In the genomic region with DNA sequence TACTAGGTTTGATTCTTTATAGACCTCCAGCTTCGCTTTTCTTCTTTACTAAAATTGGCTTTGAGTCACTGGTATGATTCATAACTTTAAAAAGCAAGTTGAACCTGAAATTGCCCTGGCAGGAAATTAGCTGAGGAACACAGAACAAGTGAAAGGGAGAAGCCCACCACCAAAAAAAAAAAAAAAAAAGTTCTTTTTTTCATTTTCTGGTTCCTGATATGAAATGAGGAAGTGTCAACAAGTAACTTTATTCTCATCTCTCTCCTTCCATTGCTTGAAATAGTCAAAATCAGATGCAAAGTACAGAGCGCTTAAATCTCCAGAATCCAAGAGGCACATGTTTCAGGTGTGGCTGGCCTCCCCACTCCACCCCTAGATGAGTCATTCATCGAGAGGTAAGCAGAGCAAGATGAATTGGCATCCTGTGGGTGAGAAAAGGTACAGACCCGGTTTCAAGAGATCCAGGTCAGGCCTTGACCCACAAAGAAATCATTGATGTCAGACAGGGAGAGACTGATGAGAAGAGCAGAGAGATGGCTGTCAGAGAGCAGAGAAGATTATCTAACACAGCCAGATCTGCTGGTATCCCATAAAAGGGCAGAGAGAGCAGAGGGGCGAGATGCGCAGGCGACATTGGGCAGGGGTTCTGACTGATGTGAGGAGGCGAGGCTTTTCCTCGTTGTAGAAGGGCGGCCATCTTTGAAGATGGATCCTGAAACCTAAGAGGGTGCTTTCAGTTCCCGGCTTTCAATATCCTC, we compare ENCODE assay signal across 10 cellular contexts. TPM values are rescaled to one million over a fixed set of nuclear protein-coding genes. Genes with fewer than 3 reads are reported as not detected.
A peak's percentile ranks its signal among the peaks of the same experiment; 100 is the strongest.
DNase-seq lines count a peak whose midpoint lies in the region; ATAC-seq, FAIRE-seq and TF ChIP-seq lines count a peak whose summit lies in the region.
"Had no signal": no experiment of that assay in that cellular context is flagged by ENCODE, and none has a peak within 500 bp of the region (broad histone marks: within the 10 kb centered on the region; RNA-seq: fewer than 3 reads in every experiment).

No MANE protein-coding gene starts in this region.

- H4K8ac ChIP-seq in H1 (ENCODE audit: extremely low read depth, insufficient read depth, low read length): no peak overlapping the region

- H3K9me2 ChIP-seq in Karpas-422 (replicated peaks; ENCODE audit: insufficient read depth, low read length): no peaks in the 10 kb centered on the region

- no peaks in the 10 kb centered on the region for H4K20me1 ChIP-seq in Karpas-422 (ENCODE audit: insufficient read depth, low read depth, low read length)
- H4K20me1 ChIP-seq in H1 (replicated peaks in 1 of 2; ENCODE audit: control insufficient read depth in 1 of 2, insufficient read depth in 2 of 2, low read length in 2 of 2): no peaks in the 10 kb centered on the region

- H4K91ac ChIP-seq in H1 (replicated peaks; ENCODE audit: insufficient read length, low read length): no peak overlapping the region

- no peak overlapping the region for H2BK20ac ChIP-seq in H1 (ENCODE audit: low read length)

- H3K27me3 ChIP-seq in Karpas-422 (ENCODE audit: low read length) (no peaks in the 10 kb centered on the region), H1 (replicated peaks in 1 of 4; ENCODE audit: control insufficient read depth in 3 of 4, extremely low read depth in 1 of 4, insufficient read depth in 3 of 4, low read length in 3 of 4) (no peaks in the 10 kb centered on the region)

- no peak for TF ChIP-seq CTCF in H1 (IDR thresholded peaks at IDR 0.05; ENCODE audit: control extremely low read depth in 1 of 3, insufficient read depth in 1 of 3, low read depth in 1 of 3, low read length in 3 of 3)

- TF ChIP-seq RAD21 in H1 (IDR thresholded peaks at IDR 0.05 in 1 of 2, conservative IDR thresholded peaks at IDR 0.05 in 1 of 2; ENCODE audit: low read depth in 2 of 2, low read length in 2 of 2): no peak

- no peak overlapping the region for H2BK120ac ChIP-seq in H1 (replicated peaks; ENCODE audit: low read depth, low read length)

- H2BK12ac ChIP-seq in H1 (ENCODE audit: low read depth, low read length): no peak overlapping the region

- no peak overlapping the region for H3K4ac ChIP-seq in H1 (replicated peaks; ENCODE audit: insufficient read length, low read depth, low read length)

- H3K36me3 ChIP-seq in Karpas-422 (ENCODE audit: insufficient read depth, low read length) (no peaks in the 10 kb centered on the region), H1 (ENCODE audit: control insufficient read depth in 2 of 4, insufficient read depth in 4 of 4, low read length in 3 of 4) (no peaks in the 10 kb centered on the region)

- no peak overlapping the region for H3K18ac ChIP-seq in H1 (ENCODE audit: extremely low read depth, low read length)

- no peak overlapping the region for H2BK5ac ChIP-seq in H1 (ENCODE audit: low read depth, low read length)

- no peaks in the 10 kb centered on the region for H3K23me2 ChIP-seq in H1 (ENCODE audit: low read depth, low read length)

- no peak overlapping the region for H3K9ac ChIP-seq in Karpas-422 (ENCODE audit: low read length)
- H3K9ac ChIP-seq in H1 (replicated peaks in 1 of 4; ENCODE audit: extremely low read depth in 1 of 4, low read depth in 3 of 4, low read length in 3 of 4): no peak overlapping the region

- H3K9me3 ChIP-seq in Karpas-422 (ENCODE audit: low read length): no peaks in the 10 kb centered on the region
- H3K9me3 ChIP-seq in H1 (ENCODE audit: insufficient read depth in 2 of 2, low read depth in 1 of 2, low read length in 1 of 2): no peaks in the 10 kb centered on the region

- no peak overlapping the region for H3K4me3 ChIP-seq in Karpas-422 (ENCODE audit: low read length)
- no peak overlapping the region for H3K4me3 ChIP-seq in H1 (ENCODE audit: extremely low read depth in 1 of 4, insufficient read depth in 2 of 4, low read depth in 3 of 4, low read length in 4 of 4)

- no peaks in the 10 kb centered on the region for H3K79me1 ChIP-seq in H1 (ENCODE audit: low read depth, low read length)

- H3K4me1 ChIP-seq in Karpas-422 (ENCODE audit: low read length) (no peaks in the 10 kb centered on the region), H1 (replicated peaks in 1 of 4; ENCODE audit: control insufficient read depth in 3 of 4, insufficient read depth in 4 of 4, low read length in 3 of 4) (no peaks in the 10 kb centered on the region)

- ATAC-seq in GM19463 (IDR thresholded peaks at IDR 0.05; ENCODE audit: unreplicated experiment) (peak; percentile 61), HG03196 (IDR thresholded peaks at IDR 0.05; ENCODE audit: unreplicated experiment) (no peak), GM19455 (IDR thresholded peaks at IDR 0.05; ENCODE audit: unreplicated experiment) (no peak)

- H2BK15ac ChIP-seq in H1 (ENCODE audit: low read length): no peak overlapping the region

- H2AFZ ChIP-seq in Karpas-422 (ENCODE audit: low read length) (no peak overlapping the region), H1 (ENCODE audit: low read length) (peak overlapping the region; percentile 86)

- H2AK5ac ChIP-seq in H1 (ENCODE audit: low read depth, low read length): no peak overlapping the region

- H3K56ac ChIP-seq in H1 (replicated peaks; ENCODE audit: insufficient read length, low read depth, low read length): no peak overlapping the region

- 90% methylated on average over 11 of the region's 11 CpGs; no CpG with 5 or more reads in 1 of the 2 experiments for WGBS in H1 (ENCODE audit: extremely low coverage in 1 of 2, insufficient coverage in 1 of 2, insufficient read length in 1 of 2, insufficient replicate concordance in 2 of 2, low coverage in 1 of 2, low lambda C conversion rate in 2 of 2, missing lambda C conversion rate in 1 of 2), 2 experiments

- H4K5ac ChIP-seq in H1 (ENCODE audit: insufficient read length, low read depth, low read length): no peak overlapping the region

- no peak for TF ChIP-seq POLR2A in GM12891 (IDR thresholded peaks at IDR 0.05; ENCODE audit: low read depth, low read length)
- TF ChIP-seq POLR2A in H1 (IDR thresholded peaks at IDR 0.05; ENCODE audit: control extremely low read depth in 1 of 2, low read depth in 2 of 2, low read length in 2 of 2): no peak

- H3K27ac ChIP-seq in Karpas-422 (ENCODE audit: low read length) (no peak overlapping the region), H1 (ENCODE audit: low read depth, low read length) (no peak overlapping the region)

- H3K4me2 ChIP-seq in Karpas-422 (ENCODE audit: low read depth, low read length, poor library complexity, severe bottlenecking) (no peak overlapping the region), H1 (ENCODE audit: insufficient read depth in 1 of 2, low read depth in 2 of 2, low read length in 2 of 2) (no peak overlapping the region)

- CTCF ChIA-PET in H1 (lab: Charles Lee; ENCODE audit: partially characterized antibody): no interaction called here

- FAIRE-seq in GM12891 (lab: Jason Lieb, UNC) (peak; percentile 13), H1 (lab: Jason Lieb, UNC) (no peak)

- no peak for TF ChIP-seq EP300 in H1 (IDR thresholded peaks at IDR 0.05; ENCODE audit: borderline replicate concordance in 1 of 2, low read depth in 2 of 2, low read length in 2 of 2)

- H3K23ac ChIP-seq in H1 (ENCODE audit: insufficient read length): no peak overlapping the region

- DNase-seq in GM12891 (ENCODE audit: insufficient read length, low spot score): peak; percentile 17
- DNase-seq in Karpas-422: peak; percentile 25
- DNase-seq in H1 (ENCODE audit: low read depth in 1 of 2, low spot score in 2 of 2): no peak
- DNase-seq in islet precursor cell: no peak
- no peak for DNase-seq in activated effector memory CD4-positive, alpha-beta T cell treated with Interleukin-2 at 50 U/mL for 16 hours
- DNase-seq: activated effector memory CD4-positive, alpha-beta T cell treated with anti-CD3 and anti-CD28 coated beads, Interleukin-2, amount 50 U/mL, for 16 hours; DND-41 had no signal

- H3K79me2 ChIP-seq in Karpas-422 (ENCODE audit: low read length) (no peaks in the 10 kb centered on the region), H1 (ENCODE audit: control insufficient read depth in 1 of 2, insufficient read depth in 2 of 2, low read length in 2 of 2) (no peaks in the 10 kb centered on the region)

- H3K14ac ChIP-seq in H1 (ENCODE audit: insufficient read length): no peak overlapping the region

- POLR2A ChIA-PET in H1 (lab: Charles Lee; ENCODE audit: partially characterized antibody): interaction anchor here (1.3 kb wide), 1 partner anchor 9 kb away, joined by 3 read pairs; no protein-coding TSS in a partner anchor

TF ChIP-seq in GM12891, 5 proteins besides CTCF, POLR2A, EP300 and RAD21:
- TF ChIP-seq POU2F2 (IDR thresholded peaks at IDR 0.05; ENCODE audit: low read depth, low read length): no peak
- peak; percentile 77 for TF ChIP-seq SPI1 (IDR thresholded peaks at IDR 0.05; ENCODE audit: low read depth, low read length)
TF ChIP-seq in GM12891: peak in this region for 1.

TF ChIP-seq in H1, 55 proteins besides CTCF, POLR2A, EP300 and RAD21:
- no peak for TF ChIP-seq KDM1A (IDR thresholded peaks at IDR 0.05; ENCODE audit: borderline replicate concordance, low read length)
- no peak for TF ChIP-seq BRCA1 (IDR thresholded peaks at IDR 0.05; ENCODE audit: low read depth, low read length)
- TF ChIP-seq SRF (IDR thresholded peaks at IDR 0.05; ENCODE audit: low read depth, low read length): no peak
- TF ChIP-seq JUND (IDR thresholded peaks at IDR 0.05; ENCODE audit: low read length): no peak
- TF ChIP-seq YY1 (IDR thresholded peaks at IDR 0.05; ENCODE audit: low read depth, low read length): peak; percentile 76
- no peak for TF ChIP-seq CBX5 (IDR thresholded peaks at IDR 0.05; ENCODE audit: low read depth, low read length)

RNA-seq across cellular contexts. Expression of a gene that starts 54.8 kb away (rescaled TPM):
- 4.2 TPM for polyA plus RNA-seq in GM12891 (2012; ENCODE audit: low read depth, missing spikeins)
- total RNA-seq in Karpas-422 (2014; rRNA removed; shearing (Covaris generic); ENCODE audit: low replicate concordance): not detected in 2 replicates
- 19.5 and 19.6 TPM in 2 replicates for total RNA-seq in H1 (2021; fragmentation: NEBNext Ultra II Directional; extraction: Animal tissue kit (Norgen Biotek cat#: 25700))
- polyA plus RNA-seq in H1 (2011; rRNA removed): 4.9 and 5.2 TPM in 2 replicates
- 5.6 TPM for polyA plus RNA-seq in H1 (2011; cell fraction: cytosol; rRNA removed)
- polyA plus RNA-seq in H1 (2011; cell fraction: nucleus; rRNA removed): 7.0 TPM
- polyA plus RNA-seq in H1 (2012, experiment 1 of 2): 8.4 to 10.4 TPM (median 9.2 TPM) in 4 replicates
- 1.5 TPM for polyA plus RNA-seq in H1 (2012, experiment 2 of 2)
- polyA plus RNA-seq in H1 (2013, experiment 1 of 2): 16.8 TPM
- 18.6 TPM for polyA plus RNA-seq in H1 (2013, experiment 2 of 2)
- polyA minus RNA-seq in H1 (2011; rRNA and poly(A)+ RNA removed): 21.6 and 25.8 TPM in 2 replicates
- polyA minus RNA-seq in H1 (2011; cell fraction: cytosol; rRNA and poly(A)+ RNA removed): 13.2 TPM
- polyA minus RNA-seq in H1 (2011; cell fraction: nucleus; rRNA and poly(A)+ RNA removed): 11.7 TPM

Comparison
In these comparisons a context has a peak if more than half of its experiments do, and no peak if none do; other contexts are left out.
1. DNase-seq: peak in GM12891 (single experiment) and Karpas-422 (single experiment); none in H1 (0 of 2), islet precursor cell (single experiment) and activated effector memory CD4-positive, alpha-beta T cell treated with Interleukin-2 at 50 U/mL for 16 hours (single experiment).
2. RNA of a gene that starts 54.8 kb away (total RNA-seq): 19.5 to 19.6 TPM in H1; not detected in Karpas-422; every median in the first group is over 10 times any median in the second.